4 cellular contexts compared by ENCODE assay signal in the genomic region with DNA sequence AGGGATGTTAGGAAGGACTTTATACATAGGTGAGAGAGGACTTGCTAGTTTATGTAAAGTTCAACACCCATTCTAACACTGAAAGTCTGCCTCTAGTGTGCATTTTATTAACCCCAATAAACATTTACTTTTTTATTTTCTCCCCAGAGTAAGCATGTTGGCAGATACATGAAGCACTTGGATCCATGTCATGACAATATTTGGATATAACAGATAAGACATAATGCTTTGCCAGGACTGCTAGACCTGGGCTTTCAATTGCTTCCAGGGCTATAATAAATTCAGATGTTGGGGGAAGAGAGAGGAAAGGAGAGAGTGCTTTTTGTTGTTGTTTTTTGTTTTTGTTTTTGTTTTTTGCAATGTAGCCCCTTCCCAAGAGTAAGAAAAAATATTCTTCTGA.
"Had no signal": no experiment of that assay in that cellular context is flagged by ENCODE, and none has a peak within 500 bp of the region (broad histone marks: within the 10 kb centered on the region; RNA-seq: fewer than 3 reads in every experiment).

No MANE protein-coding gene starts in this region.

- H3K4me3 ChIP-seq: GM23338 had no signal

- H3K4me2 ChIP-seq: GM23338 had no signal

- DNase-seq: H9, HCEC 1CT, KBM-7 had no signal

- ATAC-seq: GM23338 had no signal

- H2AFZ ChIP-seq: GM23338 had no signal
